ENCODE assay signal across 11 cellular contexts in the genomic region with DNA sequence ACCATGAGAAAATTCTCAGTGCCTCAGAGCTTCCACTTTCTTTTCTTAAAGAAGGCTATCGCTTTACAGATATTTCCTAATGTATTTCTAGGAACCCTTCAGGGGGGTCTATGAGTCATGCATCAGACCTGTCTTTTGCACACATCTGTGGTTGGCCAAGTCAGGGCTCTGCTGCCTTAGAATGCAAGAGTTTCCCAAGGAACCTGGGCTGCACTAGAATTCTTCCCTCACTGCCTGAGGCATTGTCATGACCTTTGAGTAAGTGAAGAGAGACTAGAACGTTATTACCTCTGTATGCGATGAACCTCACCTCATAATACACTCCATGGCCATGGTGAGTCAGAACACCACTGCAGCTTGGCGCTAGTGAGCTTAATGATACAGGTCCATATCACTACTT.
DNase-seq lines count a peak whose midpoint lies in the region; ATAC-seq and TF ChIP-seq lines count a peak whose summit lies in the region.
"Had no signal": no experiment of that assay in that cellular context is flagged by ENCODE, and none has a peak within 500 bp of the region (broad histone marks: within the 10 kb centered on the region; RNA-seq: fewer than 3 reads in every experiment).

No MANE protein-coding gene starts in this region.

- no peak overlapping the region for H3K4me3 ChIP-seq in GM23248
- no peak overlapping the region for H3K4me3 ChIP-seq in retinal pigment epithelial cell (ENCODE audit: low read length)
- no peak overlapping the region for H3K4me3 ChIP-seq in transverse colon
- H3K4me3 ChIP-seq: esophagus squamous epithelium had no signal

- no peak overlapping the region for H2AFZ ChIP-seq in GM23248

- 42 to 45% methylated on average over 4 of the region's 4 CpGs for WGBS in GM23248 (ENCODE audit: low coverage in 1 of 2, low lambda C conversion rate in 2 of 2, missing lambda C conversion rate in 2 of 2), 2 experiments
- WGBS in transverse colon (ENCODE audit: low coverage in 1 of 2), 2 donors: 86 to 92% methylated on average over 2 to 4 of the region's 4 CpGs

- no peaks in the 10 kb centered on the region for H4K20me1 ChIP-seq in GM23248 (ENCODE audit: insufficient read depth)

- H3K9me2 ChIP-seq in GM23248 (ENCODE audit: insufficient read depth): no peaks in the 10 kb centered on the region

- H3K27ac ChIP-seq in GM23248: no peak overlapping the region
- no peak overlapping the region for H3K27ac ChIP-seq in epithelial cell of prostate
- H3K27ac ChIP-seq in CD4-positive, alpha-beta T cell (ENCODE audit: low read depth, low read length): no peak overlapping the region
- H3K27ac ChIP-seq in transverse colon: no peak overlapping the region
- H3K27ac ChIP-seq: esophagus squamous epithelium had no signal

- no peaks in the 10 kb centered on the region for H3K4me1 Mint-ChIP-seq in CD4-positive, alpha-beta T cell (ENCODE audit: low read depth)
- H3K4me1 Mint-ChIP-seq: nephron progenitor cell had no signal

- H3K4me1 ChIP-seq in GM23248 (ENCODE audit: insufficient read depth) (peaks cover 9% of the 10 kb centered on the region), transverse colon (no peaks in the 10 kb centered on the region)

- in situ Hi-C loops in GM23248 (cut with MboI): no loop called here
- in situ Hi-C loops in transverse colon (cut with MboI; ENCODE audit: low pct_ligation_motif_present in 1 of 4, low pct_unique_long_range_greater_than_20kb in 1 of 4, low sequenced_read_pairs in 3 of 4): no loop called here

- no peak for ATAC-seq in CD4-positive, alpha-beta T cell (ENCODE audit: poor library complexity)
- ATAC-seq in HG02884 (IDR thresholded peaks at IDR 0.05; ENCODE audit: unreplicated experiment): no peak

- no peaks in the 10 kb centered on the region for H3K27me3 Mint-ChIP-seq in CD4-positive, alpha-beta T cell

- TF ChIP-seq EP300 in transverse colon (IDR thresholded peaks at IDR 0.05; ENCODE audit: low read depth): no peak

- intact Hi-C loops in CD4-positive, alpha-beta T cell (cut with DNase I, micrococcal nuclease): no loop called here
- intact Hi-C loops in transverse colon (cut with DNase I; ENCODE audit: low total_unique reads): no loop called here

- H3K36me3 Mint-ChIP-seq in CD4-positive, alpha-beta T cell (ENCODE audit: low read depth): no peaks in the 10 kb centered on the region

- POLR2A ChIA-PET in CD4-positive, alpha-beta T cell (lab: Charles Lee): no interaction called here

- no peak overlapping the region for H3K4me3 Mint-ChIP-seq in CD4-positive, alpha-beta T cell
- H3K4me3 Mint-ChIP-seq: nephron progenitor cell had no signal

- no peaks in the 10 kb centered on the region for H3K79me2 ChIP-seq in GM23248 (ENCODE audit: insufficient read depth)

- no peak overlapping the region for H3K9ac ChIP-seq in GM23248

- H3K36me3 ChIP-seq in GM23248 (ENCODE audit: low read depth) (no peaks in the 10 kb centered on the region), transverse colon (no peaks in the 10 kb centered on the region)
- H3K36me3 ChIP-seq: esophagus squamous epithelium had no signal

- H3K9me3 ChIP-seq in GM23248 (ENCODE audit: low read depth): no peaks in the 10 kb centered on the region
- no peaks in the 10 kb centered on the region for H3K9me3 ChIP-seq in CD4-positive, alpha-beta T cell (ENCODE audit: control insufficient read depth, low read length)
- H3K9me3 ChIP-seq in transverse colon: no peaks in the 10 kb centered on the region
- H3K9me3 ChIP-seq: esophagus squamous epithelium had no signal

- no peak overlapping the region for H3K27ac Mint-ChIP-seq in CD4-positive, alpha-beta T cell
- H3K27ac Mint-ChIP-seq: nephron progenitor cell had no signal

- H3F3A ChIP-seq in GM23248 (ENCODE audit: insufficient read depth): no peaks in the 10 kb centered on the region

- CTCF ChIA-PET in CD4-positive, alpha-beta T cell (lab: Charles Lee): no interaction called here

- peaks cover 2% of the 10 kb centered on the region for H3K9me3 Mint-ChIP-seq in CD4-positive, alpha-beta T cell

- H3K4me2 ChIP-seq in GM23248 (ENCODE audit: unreplicated experiment): no peak overlapping the region

- TF ChIP-seq POLR2A in transverse colon (IDR thresholded peaks at IDR 0.05): no peak

- DNase-seq in GM23248: peak; percentile 82
- peak; percentile 69 for DNase-seq in OCI-M1 (lab: John Stamatoyannopoulos, UW)
- DNase-seq in epithelial cell of prostate (ENCODE audit: low read depth, low spot score): peak; percentile 89
- peak; percentile 49 for DNase-seq in retinal pigment epithelial cell (ENCODE audit: low read depth)
- no peak for DNase-seq in CD4-positive, alpha-beta T cell
- DNase-seq in transverse colon: no peak
- DNase-seq: activated CD8-positive, alpha-beta memory T cell treated with anti-CD3 and anti-CD28 coated beads, Interleukin-2, amount 50 U/mL, for 48 hours; esophagus squamous epithelium; NCI-H1694 treated with DMSO at 0.1 percent for 48 hours; nephron progenitor cell had no signal

- TF ChIP-seq CTCF in retinal pigment epithelial cell (conservative IDR thresholded peaks at IDR 0.05; ENCODE audit: low read depth, low read length) (no peak), transverse colon (IDR thresholded peaks at IDR 0.05) (no peak)
- no peak for TF ChIP-seq CTCF in CD4-positive, alpha-beta T cell (IDR thresholded peaks at IDR 0.05)

- 0 out of 2 replicates have a peak, but pooled peaks cover 12% of the 10 kb centered on the region for H3K27me3 ChIP-seq in GM23248 (replicated peaks; ENCODE audit: insufficient read depth)
- H3K27me3 ChIP-seq in CD4-positive, alpha-beta T cell (ENCODE audit: control insufficient read depth, insufficient read depth, low read length): no peaks in the 10 kb centered on the region
- H3K27me3 ChIP-seq in transverse colon: no peaks in the 10 kb centered on the region
- H3K27me3 ChIP-seq: esophagus squamous epithelium had no signal

Comparison
In these comparisons a context has a peak if more than half of its experiments do, and no peak if none do; other contexts are left out.
1. DNase-seq: peak in GM23248 (single experiment), OCI-M1 (single experiment), epithelial cell of prostate (single experiment) and retinal pigment epithelial cell (single experiment); none in CD4-positive, alpha-beta T cell (0 of 10) and transverse colon (single experiment).